14 cellular contexts compared by ENCODE assay signal in genomic region chr3:146313411-146314111, GRCh38.
DNase-seq lines count a peak whose midpoint lies in the region; ATAC-seq and TF ChIP-seq lines count a peak whose summit lies in the region.
"Had no signal": no experiment of that assay in that cellular context is flagged by ENCODE, and none has a peak within 500 bp of the region (broad histone marks: within the 10 kb centered on the region; RNA-seq: fewer than 3 reads in every experiment).

No MANE protein-coding gene starts in this region.

- H3K4me3 ChIP-seq in astrocyte of the spinal cord (ENCODE audit: low read depth, low read length) = no peak overlapping the region
- no peak overlapping the region for H3K4me3 ChIP-seq in aorta (ENCODE audit: low read length in 2 of 2)

- H3K9me3 ChIP-seq in aorta (ENCODE audit: control insufficient read depth, low read length) = no peaks in the 10 kb centered on the region

- no peak for TF ChIP-seq CTCF in astrocyte of the spinal cord (IDR thresholded peaks at IDR 0.05; ENCODE audit: low read depth, low read length)

- ATAC-seq in left cardiac atrium = peak; percentile 15 to 81
- no peak for ATAC-seq in Right ventricle myocardium inferior
- peak; percentile 44 for ATAC-seq in aorta (ENCODE audit: low FRiP score)
- ATAC-seq in GM21447 (IDR thresholded peaks at IDR 0.05; ENCODE audit: unreplicated experiment) = no peak
- ATAC-seq: stimulated activated naive B cell treated with anti-CD40 and anti-IgM and Interleukin-4, amounts not matched to agents 10 μg/mL and 1 μg/mL and 100 μg/mL, for 72 hours had no signal

- WGBS in aorta, 2 donors = 32 to 50% methylated on average over 3 of the region's 3 CpGs

- H3K36me3 ChIP-seq in aorta (ENCODE audit: control insufficient read depth in 1 of 2, insufficient read depth in 2 of 2, low read length in 1 of 2) = no peaks in the 10 kb centered on the region

- peaks cover 1 to 2% of the 10 kb centered on the region in 2 donors for H3K4me1 ChIP-seq in aorta (ENCODE audit: control insufficient read depth in 1 of 2, insufficient read depth in 2 of 2, low read length in 2 of 2)

- no peaks in the 10 kb centered on the region for H3K27me3 ChIP-seq in aorta (ENCODE audit: control insufficient read depth in 1 of 2, insufficient read depth in 2 of 2, low read length in 1 of 2)

- intact Hi-C loops in left cardiac atrium (cut with DNase I) = no loop called here
- intact Hi-C loops in Right ventricle myocardium inferior (cut with DNase I) = no loop called here
- intact Hi-C loops in aorta (cut with DNase I) = no loop called here

- in situ Hi-C loops in astrocyte of the spinal cord (cut with HindIII; ENCODE audit: low sequenced_read_pairs) = no loop called here

- DNase-seq in left cardiac atrium (no peak), Right ventricle myocardium inferior (ENCODE audit: missing footprints) (no peak), astrocyte of the spinal cord (ENCODE audit: low read depth, low spot score) (peak; percentile 81), iris pigment epithelial cell (ENCODE audit: low read depth) (peak; percentile 95), aorta (no peak), LoVo (ENCODE audit: low spot score) (no peak), NCI-H1105 (lab: John Stamatoyannopoulos, UW) (no peak)
- DNase-seq: ACHN; caudate nucleus; naive B cell; NCI-H2029 treated with DMSO at 0.1 percent for 48 hours; stimulated activated CD4-positive, alpha-beta T cell treated with anti-CD3 and anti-CD28 coated beads, Interleukin-15, amount 100 ng/mL, for 24 hours; stimulated activated naive B cell treated with anti-CD40 and anti-IgM and Interleukin-4, amounts not matched to agents 10 μg/mL and 1 μg/mL and 100 μg/mL, for 72 hours had no signal

- H3K27ac ChIP-seq in aorta (ENCODE audit: low read depth in 1 of 2, low read length in 2 of 2) = peak overlapping the region in 1 of 2 donors; percentile 51

Comparison
In these comparisons a context has a peak if more than half of its experiments do, and no peak if none do; other contexts are left out.
1. ATAC-seq: peak in left cardiac atrium (2 of 2) and aorta (single experiment); none in Right ventricle myocardium inferior (single experiment) and GM21447 (single experiment).
2. DNase-seq: peak in astrocyte of the spinal cord (single experiment) and iris pigment epithelial cell (single experiment); none in left cardiac atrium (single experiment), Right ventricle myocardium inferior (single experiment), aorta (0 of 2), LoVo (single experiment) and NCI-H1105 (single experiment).